18 cellular contexts compared by ENCODE assay signal in the genomic region with DNA sequence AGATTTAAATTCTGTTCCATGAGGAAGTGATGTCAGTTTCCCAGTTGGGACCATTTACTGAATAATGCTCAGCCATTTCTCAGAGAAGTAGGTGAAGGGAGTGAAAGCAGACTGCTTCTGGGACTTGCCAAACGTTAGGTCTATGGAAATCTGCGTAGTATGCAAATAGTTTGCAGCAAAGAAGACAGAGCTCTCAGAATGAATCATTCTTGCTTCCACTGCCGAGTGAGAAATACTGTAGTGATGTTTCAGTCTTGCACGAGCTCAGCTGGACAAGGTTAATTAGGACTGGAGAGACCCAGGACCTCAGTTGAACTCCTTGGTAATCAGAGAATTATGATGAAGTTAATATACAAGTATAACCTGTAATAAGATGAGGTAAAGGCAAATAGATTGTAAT.
DNase-seq lines count a peak whose midpoint lies in the region; ATAC-seq and TF ChIP-seq lines count a peak whose summit lies in the region.
"Had no signal": no experiment of that assay in that cellular context is flagged by ENCODE, and none has a peak within 500 bp of the region (broad histone marks: within the 10 kb centered on the region; RNA-seq: fewer than 3 reads in every experiment).

No MANE protein-coding gene starts in this region.

- no peak overlapping the region for H3K27ac ChIP-seq in foreskin keratinocyte

- no peaks in the 10 kb centered on the region for H3K4me1 ChIP-seq in foreskin keratinocyte

- H3K27ac Mint-ChIP-seq in mesothelial cell of epicardium = no peak overlapping the region
- H3K27ac Mint-ChIP-seq: nephron had no signal

- H3K27me3 Mint-ChIP-seq in mesothelial cell of epicardium (ENCODE audit: low read depth) = peaks cover 19% of the 10 kb centered on the region

- ATAC-seq in GM18511 (IDR thresholded peaks at IDR 0.05; ENCODE audit: unreplicated experiment) (peak; percentile 85), GM21390 (IDR thresholded peaks at IDR 0.05; ENCODE audit: unreplicated experiment) (peak; percentile 93), HG02938 (IDR thresholded peaks at IDR 0.05; ENCODE audit: unreplicated experiment) (peak; percentile 87), HG03571 (IDR thresholded peaks at IDR 0.05; ENCODE audit: unreplicated experiment) (peak; percentile 62), foreskin keratinocyte (no peak), GM19328 (IDR thresholded peaks at IDR 0.05; ENCODE audit: unreplicated experiment) (no peak)
- ATAC-seq: left lobe of liver had no signal

- H3K4me3 Mint-ChIP-seq in mesothelial cell of epicardium = no peak overlapping the region
- H3K4me3 Mint-ChIP-seq: nephron had no signal

- H3K27me3 ChIP-seq in foreskin keratinocyte = no peaks in the 10 kb centered on the region

- no peaks in the 10 kb centered on the region for H3K36me3 Mint-ChIP-seq in mesothelial cell of epicardium

- no peaks in the 10 kb centered on the region for H3K9me3 Mint-ChIP-seq in mesothelial cell of epicardium
- H3K9me3 Mint-ChIP-seq: nephron had no signal

- DNase-seq in mesothelial cell of epicardium (ENCODE audit: low spot score in 2 of 2, unreplicated experiment in 2 of 2) (no peak), foreskin keratinocyte (no peak), NCI-H2196 (lab: John Stamatoyannopoulos, UW; ENCODE audit: unreplicated experiment) (no peak)
- DNase-seq: DMS153; HCEC 1CT; hippocampal formation; NCI-H1092 treated with DMSO at 0.1 percent for 48 hours; NCI-H524; stimulated activated CD4-positive, alpha-beta T cell treated with anti-CD3 and anti-CD28 coated beads, Interleukin-4, amount 100 ng/mL, for 4 hours; stimulated activated naive CD4-positive, alpha-beta T cell treated with Interleukin-2 at 50 U/mL for 16 hours; T-helper 9 cell had no signal

- no peaks in the 10 kb centered on the region for H3K4me1 Mint-ChIP-seq in mesothelial cell of epicardium
- H3K4me1 Mint-ChIP-seq: nephron had no signal

- TF ChIP-seq CTCF in mesothelial cell of epicardium (IDR thresholded peaks at IDR 0.05; ENCODE audit: unreplicated experiment) (no peak), foreskin keratinocyte (conservative IDR thresholded peaks at IDR 0.05) (no peak)

Comparison
In these comparisons a context has a peak if more than half of its experiments do, and no peak if none do; other contexts are left out.
1. ATAC-seq: peak in GM18511 (single experiment), GM21390 (single experiment), HG02938 (single experiment) and HG03571 (single experiment); none in foreskin keratinocyte (single experiment) and GM19328 (single experiment).